ENCODE assay signal across 13 cellular contexts in the genomic region with DNA sequence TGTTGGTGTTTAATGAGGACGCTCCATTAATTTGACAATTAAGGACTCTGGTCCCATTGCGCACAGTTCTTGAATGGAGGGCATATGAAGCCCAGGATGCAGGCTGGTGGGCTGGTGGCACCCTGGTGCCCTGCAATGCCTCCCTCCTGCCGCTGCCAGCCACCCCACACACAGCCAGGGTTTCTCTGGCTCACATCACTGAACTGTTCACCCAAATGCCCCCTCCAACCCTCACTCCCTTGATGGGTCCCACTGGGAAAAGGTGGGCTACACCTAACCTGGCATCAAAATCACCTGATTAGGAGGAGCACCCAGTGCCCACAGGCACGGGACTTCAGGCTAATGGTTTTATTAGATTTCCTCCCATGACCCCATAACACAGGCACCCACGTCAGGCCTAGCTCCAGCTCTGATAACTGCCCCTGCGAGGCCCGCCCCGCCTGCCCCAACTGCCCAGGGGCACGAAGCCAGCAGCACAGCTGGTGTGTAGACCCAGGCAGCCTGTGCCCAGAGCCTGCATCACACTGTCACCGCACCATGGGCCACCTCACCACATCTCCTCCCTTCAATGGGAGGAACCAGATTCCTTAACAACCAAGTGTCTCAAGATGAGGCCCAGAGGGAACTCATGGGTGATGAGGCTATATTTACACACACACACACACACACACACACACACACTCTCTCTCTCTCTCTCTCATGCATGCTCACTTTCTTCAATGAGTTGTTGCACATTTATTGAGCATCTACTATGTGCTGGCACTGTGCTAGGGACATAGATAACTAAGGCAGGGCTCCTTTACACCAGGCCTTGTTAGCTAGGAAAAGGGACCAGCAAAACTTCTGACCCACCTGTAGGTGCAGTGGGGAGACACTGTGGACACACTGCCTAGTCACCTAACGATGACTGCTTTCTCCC.
DNase-seq lines count a peak whose midpoint lies in the region; ATAC-seq, FAIRE-seq and TF ChIP-seq lines count a peak whose summit lies in the region.
"Had no signal": no experiment of that assay in that cellular context is flagged by ENCODE, and none has a peak within 500 bp of the region (broad histone marks: within the 10 kb centered on the region; RNA-seq: fewer than 3 reads in every experiment).

No MANE protein-coding gene starts in this region.

- 70% methylated on average over 6 of the region's 11 CpGs; no CpG with 5 or more reads in 1 of the 2 donors for WGBS in transverse colon (ENCODE audit: low coverage in 1 of 2), 2 donors

- ATAC-seq in Right ventricle myocardium superior (ENCODE audit: poor library complexity): no peak
- no peak for ATAC-seq in HG02884 (IDR thresholded peaks at IDR 0.05; ENCODE audit: unreplicated experiment)
- ATAC-seq in HG03571 (IDR thresholded peaks at IDR 0.05; ENCODE audit: unreplicated experiment): no peak
- ATAC-seq: HCT116 had no signal

- H3K4me1 ChIP-seq in cardiac muscle cell (ENCODE audit: low read depth): peaks cover 56% of the 10 kb centered on the region
- peaks cover 35 to 74% of the 10 kb centered on the region in 2 donors for H3K4me1 ChIP-seq in muscle layer of duodenum (ENCODE audit: control insufficient read depth in 1 of 2, insufficient read depth in 2 of 2, low read length in 2 of 2)
- H3K4me1 ChIP-seq in transverse colon: peaks cover 73 to 96% (median 94%) of the 10 kb centered on the region in 4 donors

- no peak for TF ChIP-seq CTCF in cardiac muscle cell (IDR thresholded peaks at IDR 0.05; ENCODE audit: low read depth, low read length)
- TF ChIP-seq CTCF in transverse colon (IDR thresholded peaks at IDR 0.05): no peak

- TF ChIP-seq POLR2A in transverse colon (IDR thresholded peaks at IDR 0.05): peak; percentile 18
- no peak for TF ChIP-seq POLR2A in GM12892 (IDR thresholded peaks at IDR 0.05; ENCODE audit: low read depth, low read length)

- in situ Hi-C loops in transverse colon (cut with MboI; ENCODE audit: low pct_ligation_motif_present in 1 of 4, low pct_unique_long_range_greater_than_20kb in 1 of 4, low sequenced_read_pairs in 3 of 4): no loop called here

- no peaks in the 10 kb centered on the region for H3K27me3 ChIP-seq in cardiac muscle cell
- H3K27me3 ChIP-seq in muscle layer of duodenum (ENCODE audit: low read depth, low read length): no peaks in the 10 kb centered on the region
- H3K27me3 ChIP-seq in transverse colon: no peaks in the 10 kb centered on the region
- H3K27me3 ChIP-seq: left lung had no signal

- FAIRE-seq in GM12892 (lab: Jason Lieb, UNC): no peak

- no peak for TF ChIP-seq EP300 in transverse colon (IDR thresholded peaks at IDR 0.05; ENCODE audit: low read depth)

- H3K4me3 ChIP-seq in cardiac muscle cell (no peak overlapping the region), muscle layer of duodenum (ENCODE audit: low read depth in 1 of 2, low read length in 2 of 2) (no peak overlapping the region), transverse colon (no peak overlapping the region)
- H3K4me3 ChIP-seq: left lung, skin epidermis had no signal

- no peak for DNase-seq in cardiac muscle cell (ENCODE audit: low read depth in 1 of 2, low spot score in 1 of 2)
- DNase-seq in Right ventricle myocardium superior: no peak
- DNase-seq in transverse colon: peak; percentile 71
- no peak for DNase-seq in GM12892 (ENCODE audit: insufficient read length)
- DNase-seq: central memory CD4-positive, alpha-beta T cell; stimulated activated CD8-positive, alpha-beta memory T cell treated with anti-CD3 and anti-CD28 coated beads, Interleukin-4, amount 100 ng/mL, for 48 hours had no signal

- H3K36me3 ChIP-seq in cardiac muscle cell (no peaks in the 10 kb centered on the region), muscle layer of duodenum (ENCODE audit: control insufficient read depth in 1 of 2, insufficient read depth in 2 of 2, low read length in 2 of 2) (no peaks in the 10 kb centered on the region), transverse colon (no peaks in the 10 kb centered on the region)

- H3K9me3 ChIP-seq in cardiac muscle cell (ENCODE audit: low read depth) (no peaks in the 10 kb centered on the region), muscle layer of duodenum (ENCODE audit: control insufficient read depth in 1 of 2, low read length in 2 of 2) (no peaks in the 10 kb centered on the region), transverse colon (no peaks in the 10 kb centered on the region)
- H3K9me3 ChIP-seq: left lung had no signal

- intact Hi-C loops in Right ventricle myocardium superior (cut with DNase I): no loop called here
- intact Hi-C loops in transverse colon (cut with DNase I; ENCODE audit: low total_unique reads): no loop called here

- H3K27ac ChIP-seq in cardiac muscle cell (peak overlapping the region; percentile 97), cingulate gyrus (ENCODE audit: low read depth, low read length) (peak overlapping the region; percentile 93), muscle layer of duodenum (ENCODE audit: low read length) (peak overlapping the region; percentile 16), transverse colon (peak overlapping the region; percentile 93 to 97 (median 96))

Comparison
In these comparisons a context has a peak if more than half of its experiments do, and no peak if none do; other contexts are left out.
1. H3K27ac ChIP-seq: peak in every context shown above with its lines; median percentile 97 in cardiac muscle cell; 96 in transverse colon; 93 in cingulate gyrus; 16 in muscle layer of duodenum.